ENCODE assay signal across 21 cellular contexts in genomic region chr11:86153439-86153838, GRCh38.
DNase-seq lines count a peak whose midpoint lies in the region; ATAC-seq, FAIRE-seq and TF ChIP-seq lines count a peak whose summit lies in the region.
"Had no signal": no experiment of that assay in that cellular context is flagged by ENCODE, and none has a peak within 500 bp of the region (broad histone marks: within the 10 kb centered on the region; RNA-seq: fewer than 3 reads in every experiment).

No MANE protein-coding gene starts in this region.

- CTCF ChIA-PET in HepG2 (lab: Yijun Ruan, JAX; ENCODE audit: low intra/inter-chr PET ratio, low total read pairs) = no interaction called here

- FAIRE-seq in HepG2 (lab: Jason Lieb, UNC) = no peak
- FAIRE-seq: G401.6 had no signal

- TF ChIP-seq RAD21 in liver (IDR thresholded peaks at IDR 0.05) (no peak), HepG2 (CRISPR knock-in tag; IDR thresholded peaks at IDR 0.05) (no peak)

- TF ChIP-seq EP300 in HepG2 (IDR thresholded peaks at IDR 0.05; ENCODE audit: low read depth in 2 of 2, low read length in 2 of 2) = no peak
- TF ChIP-seq EP300 in HepG2 (CRISPR knock-in tag; IDR thresholded peaks at IDR 0.05; ENCODE audit: borderline replicate concordance) = no peak

- in situ Hi-C loops in HepG2 (cut with HindIII; ENCODE audit: extremely low pct_ligation_motif_present, low pct_unique_long_range_greater_than_20kb) = no loop called here

- intact Hi-C loops in HepG2 (cut with micrococcal nuclease; ENCODE audit: unreplicated experiment) = no loop called here
- intact Hi-C loops in dorsolateral prefrontal cortex (cut with DNase I) = loop anchor here (2.0 to 5.0 kb wide), 2 partner anchors 51 to 85 kb away; partner anchors contain the start of gene PICALM (in 1 of the 2)
- intact Hi-C loops in testis (cut with DNase I; ENCODE audit: low total_unique reads) = no loop called here

- H3K36me3 ChIP-seq in liver (ENCODE audit: control insufficient read depth in 4 of 4, insufficient read depth in 3 of 4, low read depth in 1 of 4, low read length in 3 of 4) (no peaks in the 10 kb centered on the region), HepG2 (replicated peaks in 1 of 2; ENCODE audit: control insufficient read depth in 1 of 2, insufficient read depth in 2 of 2, low read length in 2 of 2) (no peaks in the 10 kb centered on the region), testis (ENCODE audit: low read depth, missing control alignments) (no peaks in the 10 kb centered on the region)

- H3K9me3 Mint-ChIP-seq in mesothelial cell of epicardium (no peaks in the 10 kb centered on the region), progenitor cell of endocrine pancreas (ENCODE audit: low read depth) (no peaks in the 10 kb centered on the region)

- no peaks in the 10 kb centered on the region for H4K20me1 ChIP-seq in HepG2 (ENCODE audit: insufficient read depth, low read length)

- no peak for DNase-seq in HepG2 (ENCODE audit: low spot score)
- no peak for DNase-seq in dorsolateral prefrontal cortex
- DNase-seq in mesothelial cell of epicardium (ENCODE audit: low spot score in 2 of 2, unreplicated experiment in 2 of 2) = no peak
- DNase-seq in substantia nigra (lab: John Stamatoyannopoulos, UW) = no peak
- DNase-seq in testis = no peak
- DNase-seq in progenitor cell of endocrine pancreas (ENCODE audit: low spot score, unreplicated experiment) = no peak
- DNase-seq: AML-193, GOT3, KG1, NCI-H1417, NCI-H187, NCI-H2107, NCI-H510A, NCI-H748 treated with DMSO at 0.1 percent for 48 hours, SHP77 had no signal

- H3K4me1 ChIP-seq in liver (ENCODE audit: control insufficient read depth in 4 of 4, insufficient read depth in 4 of 4, low read length in 3 of 4) (peaks cover 6 to 28% (median 20%) of the 10 kb centered on the region in 4 donors), HepG2 (ENCODE audit: insufficient read depth, low read length) (peaks cover 5% of the 10 kb centered on the region; the same call in 1 of the 2 replicates), testis (peaks cover 19% of the 10 kb centered on the region)

- ATAC-seq in HepG2 (no peak), HG03521 (IDR thresholded peaks at IDR 0.05; ENCODE audit: unreplicated experiment) (no peak)
- ATAC-seq: HCT116 had no signal

- POLR2A ChIA-PET in HepG2 (lab: Yijun Ruan, JAX) = no interaction called here

- H3K36me3 Mint-ChIP-seq in mesothelial cell of epicardium (no peaks in the 10 kb centered on the region), progenitor cell of endocrine pancreas (ENCODE audit: insufficient read depth) (no peaks in the 10 kb centered on the region)

- no peak overlapping the region for H3K4me3 ChIP-seq in liver (ENCODE audit: low read depth in 1 of 3, low read length in 3 of 3)
- no peak overlapping the region for H3K4me3 ChIP-seq in HepG2 (replicated peaks in 1 of 3; ENCODE audit: insufficient read depth in 1 of 3, low read depth in 2 of 3, low read length in 3 of 3)
- no peak overlapping the region for H3K4me3 ChIP-seq in dorsolateral prefrontal cortex
- no peak overlapping the region for H3K4me3 ChIP-seq in testis

- no peak for TF ChIP-seq CTCF in liver (IDR thresholded peaks at IDR 0.05; ENCODE audit: low read depth, low read length, missing input control)
- no peak for TF ChIP-seq CTCF in HepG2 (CRISPR knock-in tag; IDR thresholded peaks at IDR 0.05)
- no peak for TF ChIP-seq CTCF in dorsolateral prefrontal cortex (IDR thresholded peaks at IDR 0.05 in 54 of 56, conservative IDR thresholded peaks at IDR 0.05 in 2 of 56; ENCODE audit: low read depth in 1 of 56, partially characterized antibody in 56 of 56)
- no peak for TF ChIP-seq CTCF in mesothelial cell of epicardium (IDR thresholded peaks at IDR 0.05; ENCODE audit: unreplicated experiment)
- no peak for TF ChIP-seq CTCF in testis (IDR thresholded peaks at IDR 0.05)
- TF ChIP-seq CTCF in progenitor cell of endocrine pancreas (IDR thresholded peaks at IDR 0.05; ENCODE audit: unreplicated experiment) = no peak

- H3K9ac ChIP-seq in liver (ENCODE audit: low read depth in 1 of 2, low read length in 2 of 2) = no peak overlapping the region
- no peak overlapping the region for H3K9ac ChIP-seq in HepG2 (ENCODE audit: insufficient read depth, low read depth, low read length)

- BruUV-seq in HepG2 (replicated peaks; lab: Mats Ljungman, UMichigan) = no TSS peak

- TF ChIP-seq POLR2A in HepG2 (IDR thresholded peaks at IDR 0.05; ENCODE audit: insufficient read depth in 1 of 2, low read depth in 2 of 2, low read length in 2 of 2) = no peak
- TF ChIP-seq POLR2A in testis (IDR thresholded peaks at IDR 0.05) = no peak

- 17% methylated on average over 1 of the region's 1 CpG for WGBS in liver
- 0% methylated on average over 1 of the region's 1 CpG for WGBS in HepG2 (ENCODE audit: low lambda C conversion rate)
- WGBS in testis, 2 donors = 41 to 49% methylated on average over 1 of the region's 1 CpG

- no peak overlapping the region for H3K4me3 Mint-ChIP-seq in mesothelial cell of epicardium
- H3K4me3 Mint-ChIP-seq in progenitor cell of endocrine pancreas (ENCODE audit: low read depth) = no peak overlapping the region

- H3K27me3 Mint-ChIP-seq in mesothelial cell of epicardium (ENCODE audit: low read depth) (no peaks in the 10 kb centered on the region), progenitor cell of endocrine pancreas (no peaks in the 10 kb centered on the region)

- H3K4me1 Mint-ChIP-seq in mesothelial cell of epicardium = peaks cover 26% of the 10 kb centered on the region
- H3K4me1 Mint-ChIP-seq in progenitor cell of endocrine pancreas (ENCODE audit: low read depth) = peaks cover 3% of the 10 kb centered on the region

- H3K9me3 ChIP-seq in liver (ENCODE audit: control insufficient read depth in 4 of 4, low read length in 3 of 4) (no peaks in the 10 kb centered on the region), HepG2 (ENCODE audit: low read length) (no peaks in the 10 kb centered on the region), testis (no peaks in the 10 kb centered on the region)

- H3K27ac Mint-ChIP-seq in mesothelial cell of epicardium = peak overlapping the region; percentile 48
- H3K27ac Mint-ChIP-seq in progenitor cell of endocrine pancreas = no peak overlapping the region

- peak overlapping the region; percentile 8 to 52 for H3K27ac ChIP-seq in liver (ENCODE audit: low read depth in 1 of 2, low read length in 2 of 2)
- H3K27ac ChIP-seq in HepG2 (ENCODE audit: extremely low read length, insufficient read depth, low read length) = no peak overlapping the region
- peak overlapping the region in 56 of 59 donors; percentile 7 to 98 (median 96) for H3K27ac ChIP-seq in dorsolateral prefrontal cortex
- H3K27ac ChIP-seq in substantia nigra (ENCODE audit: low read depth, low read length, poor library complexity, severe bottlenecking) = peak overlapping the region; percentile 98
- no peak overlapping the region for H3K27ac ChIP-seq in testis
- H3K27ac ChIP-seq: 22Rv1, C4-2B had no signal

- no peaks in the 10 kb centered on the region for H3K27me3 ChIP-seq in liver (ENCODE audit: control insufficient read depth in 4 of 4, insufficient read depth in 4 of 4, low read length in 3 of 4)
- no peaks in the 10 kb centered on the region for H3K27me3 ChIP-seq in HepG2 (ENCODE audit: control insufficient read depth in 1 of 2, insufficient read depth in 2 of 2, low read length in 2 of 2)
- H3K27me3 ChIP-seq in dorsolateral prefrontal cortex = no peaks in the 10 kb centered on the region
- no peaks in the 10 kb centered on the region for H3K27me3 ChIP-seq in testis

- no peaks in the 10 kb centered on the region for H3K79me2 ChIP-seq in HepG2 (ENCODE audit: insufficient read depth, low read length)

- no peak overlapping the region for H3K4me2 ChIP-seq in HepG2 (ENCODE audit: low read depth, low read length)

- H2AFZ ChIP-seq in HepG2 (ENCODE audit: low read length) = no peak overlapping the region

TF ChIP-seq in liver, 16 proteins besides CTCF, POLR2A, EP300 and RAD21 (continues in another document):
- TF ChIP-seq HNF4A (conservative IDR thresholded peaks at IDR 0.05) (peak; percentile 24 to 34), RXRA (IDR thresholded peaks at IDR 0.05) (peak; percentile 65 to 69), HNF4G (IDR thresholded peaks at IDR 0.05) (no peak)

TF ChIP-seq in HepG2, 621 proteins besides CTCF, POLR2A, EP300 and RAD21 (continues in another document):
- no peak for TF ChIP-seq TGIF2 (CRISPR knock-in tag; IDR thresholded peaks at IDR 0.05)
- no peak for TF ChIP-seq STAT5B (CRISPR knock-in tag; IDR thresholded peaks at IDR 0.05)
- TF ChIP-seq NR2F1 (CRISPR knock-in tag; IDR thresholded peaks at IDR 0.05) = no peak
- TF ChIP-seq SNAPC5 (CRISPR knock-in tag; IDR thresholded peaks at IDR 0.05; ENCODE audit: borderline replicate concordance) = no peak
- TF ChIP-seq ZNF800 (CRISPR knock-in tag; IDR thresholded peaks at IDR 0.05) = no peak
- no peak for TF ChIP-seq ZBTB37 (CRISPR knock-in tag; IDR thresholded peaks at IDR 0.05)

Comparison
In these comparisons a context has a peak if more than half of its experiments do, and no peak if none do; other contexts are left out.
1. H3K27ac ChIP-seq: peak in liver (2 of 2), dorsolateral prefrontal cortex (56 of 59) and substantia nigra (single experiment); none in HepG2 (single experiment) and testis (0 of 2).
2. intact Hi-C loops: an anchor here in dorsolateral prefrontal cortex (2.0 to 5.0 kb wide); none called in HepG2 and testis.